In genomic region chr11:78038697-78039313, GRCh38 we compare ENCODE assay signal across 1 cellular context.
TF ChIP-seq lines count a peak whose summit lies in the region.

No MANE protein-coding gene starts in this region.

TF ChIP-seq in HepG2, 621 proteins besides CTCF, POLR2A, EP300 and RAD21 (continues in another document):
- TF ChIP-seq ZSCAN12 (CRISPR knock-in tag; IDR thresholded peaks at IDR 0.05) (no peak), MED1 (CRISPR knock-in tag; IDR thresholded peaks at IDR 0.05) (peak; percentile 47; the same call in 1 of the 2 replicates), SRY (CRISPR knock-in tag; IDR thresholded peaks at IDR 0.05) (0 out of 2 replicates have a peak, but pooled peaks have one; percentile 20), ZNF772 (CRISPR knock-in tag; IDR thresholded peaks at IDR 0.05) (no peak), PPARG (CRISPR knock-in tag; conservative IDR thresholded peaks at IDR 0.05) (0 out of 2 replicates have a peak, but pooled peaks have one; percentile 25), NFE2L2 (IDR thresholded peaks at IDR 0.05; ENCODE audit: low read length) (no peak), ZNF3 (CRISPR knock-in tag; IDR thresholded peaks at IDR 0.05) (no peak), ZNF558 (CRISPR knock-in tag; IDR thresholded peaks at IDR 0.05; ENCODE audit: borderline replicate concordance) (no peak), ZC3H4 (CRISPR knock-in tag; IDR thresholded peaks at IDR 0.05; ENCODE audit: borderline replicate concordance) (no peak), THAP11 (CRISPR knock-in tag; IDR thresholded peaks at IDR 0.05) (peak; percentile 22; the same call in 1 of the 2 replicates), ZNF441 (CRISPR knock-in tag; IDR thresholded peaks at IDR 0.05; ENCODE audit: borderline replicate concordance) (no peak), TCF12 (IDR thresholded peaks at IDR 0.05) (no peak), TCF12 (CRISPR knock-in tag; IDR thresholded peaks at IDR 0.05) (no peak), RERE (CRISPR knock-in tag; IDR thresholded peaks at IDR 0.05; ENCODE audit: low read depth) (no peak), RFX1 (IDR thresholded peaks at IDR 0.05) (no peak), KAT2B (IDR thresholded peaks at IDR 0.05; ENCODE audit: borderline replicate concordance, low read depth, low read length) (no peak), FOSL2 (CRISPR knock-in tag; IDR thresholded peaks at IDR 0.05) (no peak), ZNF12 (CRISPR knock-in tag; IDR thresholded peaks at IDR 0.05) (no peak), YY1 (IDR thresholded peaks at IDR 0.05; ENCODE audit: insufficient read depth, insufficient replicate concordance, low read depth, low read length) (peak; percentile 7), HNF4A (CRISPR knock-in tag; IDR thresholded peaks at IDR 0.05) (peak; percentile 54), YEATS2 (CRISPR knock-in tag; IDR thresholded peaks at IDR 0.05; ENCODE audit: borderline replicate concordance) (no peak), MTA1 (CRISPR knock-in tag; IDR thresholded peaks at IDR 0.05; ENCODE audit: borderline replicate concordance) (no peak), PHF21A (CRISPR knock-in tag; IDR thresholded peaks at IDR 0.05) (peak; percentile 74), DPF2 (CRISPR knock-in tag; IDR thresholded peaks at IDR 0.05; ENCODE audit: borderline replicate concordance, low read depth) (no peak), ZNF616 (CRISPR knock-in tag; IDR thresholded peaks at IDR 0.05; ENCODE audit: low read depth) (no peak), ZNF430 (CRISPR knock-in tag; IDR thresholded peaks at IDR 0.05) (no peak), MYNN (CRISPR knock-in tag; IDR thresholded peaks at IDR 0.05; ENCODE audit: low read depth) (no peak), KDM2A (CRISPR knock-in tag; IDR thresholded peaks at IDR 0.05; ENCODE audit: borderline replicate concordance, low read depth) (no peak), MAF1 (CRISPR knock-in tag; IDR thresholded peaks at IDR 0.05; ENCODE audit: borderline replicate concordance) (no peak), HDAC1 (CRISPR knock-in tag; IDR thresholded peaks at IDR 0.05) (peak; percentile 43; the same call in 1 of the 2 replicates), NFRKB (IDR thresholded peaks at IDR 0.05) (no peak), ZNF564 (CRISPR knock-in tag; IDR thresholded peaks at IDR 0.05) (0 out of 2 replicates have a peak, but pooled peaks have one; percentile 29), GZF1 (CRISPR knock-in tag; IDR thresholded peaks at IDR 0.05) (no peak), ZNF597 (CRISPR knock-in tag; IDR thresholded peaks at IDR 0.05) (no peak), KAT8 (CRISPR knock-in tag; IDR thresholded peaks at IDR 0.05) (peak; percentile 66), SAFB2 (CRISPR knock-in tag; IDR thresholded peaks at IDR 0.05; ENCODE audit: borderline replicate concordance, low read depth) (no peak), HNRNPL (IDR thresholded peaks at IDR 0.05; ENCODE audit: low read depth, low read length) (no peak)
- TF ChIP-seq, protein P1, sequence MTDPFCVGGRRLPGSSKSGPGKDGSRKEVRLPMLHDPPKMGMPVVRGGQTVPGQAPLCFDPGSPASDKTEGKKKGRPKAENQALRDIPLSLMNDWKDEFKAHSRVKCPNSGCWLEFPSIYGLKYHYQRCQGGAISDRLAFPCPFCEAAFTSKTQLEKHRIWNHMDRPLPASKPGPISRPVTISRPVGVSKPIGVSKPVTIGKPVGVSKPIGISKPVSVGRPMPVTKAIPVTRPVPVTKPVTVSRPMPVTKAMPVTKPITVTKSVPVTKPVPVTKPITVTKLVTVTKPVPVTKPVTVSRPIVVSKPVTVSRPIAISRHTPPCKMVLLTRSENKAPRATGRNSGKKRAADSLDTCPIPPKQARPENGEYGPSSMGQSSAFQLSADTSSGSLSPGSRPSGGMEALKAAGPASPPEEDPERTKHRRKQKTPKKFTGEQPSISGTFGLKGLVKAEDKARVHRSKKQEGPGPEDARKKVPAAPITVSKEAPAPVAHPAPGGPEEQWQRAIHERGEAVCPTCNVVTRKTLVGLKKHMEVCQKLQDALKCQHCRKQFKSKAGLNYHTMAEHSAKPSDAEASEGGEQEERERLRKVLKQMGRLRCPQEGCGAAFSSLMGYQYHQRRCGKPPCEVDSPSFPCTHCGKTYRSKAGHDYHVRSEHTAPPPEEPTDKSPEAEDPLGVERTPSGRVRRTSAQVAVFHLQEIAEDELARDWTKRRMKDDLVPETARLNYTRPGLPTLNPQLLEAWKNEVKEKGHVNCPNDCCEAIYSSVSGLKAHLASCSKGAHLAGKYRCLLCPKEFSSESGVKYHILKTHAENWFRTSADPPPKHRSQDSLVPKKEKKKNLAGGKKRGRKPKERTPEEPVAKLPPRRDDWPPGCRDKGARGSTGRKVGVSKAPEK (CRISPR knock-in tag; IDR thresholded peaks at IDR 0.05; ENCODE audit: borderline replicate concordance): no peak
- TF ChIP-seq, protein P2, sequence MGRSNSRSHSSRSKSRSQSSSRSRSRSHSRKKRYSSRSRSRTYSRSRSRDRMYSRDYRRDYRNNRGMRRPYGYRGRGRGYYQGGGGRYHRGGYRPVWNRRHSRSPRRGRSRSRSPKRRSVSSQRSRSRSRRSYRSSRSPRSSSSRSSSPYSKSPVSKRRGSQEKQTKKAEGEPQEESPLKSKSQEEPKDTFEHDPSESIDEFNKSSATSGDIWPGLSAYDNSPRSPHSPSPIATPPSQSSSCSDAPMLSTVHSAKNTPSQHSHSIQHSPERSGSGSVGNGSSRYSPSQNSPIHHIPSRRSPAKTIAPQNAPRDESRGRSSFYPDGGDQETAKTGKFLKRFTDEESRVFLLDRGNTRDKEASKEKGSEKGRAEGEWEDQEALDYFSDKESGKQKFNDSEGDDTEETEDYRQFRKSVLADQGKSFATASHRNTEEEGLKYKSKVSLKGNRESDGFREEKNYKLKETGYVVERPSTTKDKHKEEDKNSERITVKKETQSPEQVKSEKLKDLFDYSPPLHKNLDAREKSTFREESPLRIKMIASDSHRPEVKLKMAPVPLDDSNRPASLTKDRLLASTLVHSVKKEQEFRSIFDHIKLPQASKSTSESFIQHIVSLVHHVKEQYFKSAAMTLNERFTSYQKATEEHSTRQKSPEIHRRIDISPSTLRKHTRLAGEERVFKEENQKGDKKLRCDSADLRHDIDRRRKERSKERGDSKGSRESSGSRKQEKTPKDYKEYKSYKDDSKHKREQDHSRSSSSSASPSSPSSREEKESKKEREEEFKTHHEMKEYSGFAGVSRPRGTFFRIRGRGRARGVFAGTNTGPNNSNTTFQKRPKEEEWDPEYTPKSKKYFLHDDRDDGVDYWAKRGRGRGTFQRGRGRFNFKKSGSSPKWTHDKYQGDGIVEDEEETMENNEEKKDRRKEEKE (IDR thresholded peaks at IDR 0.05): no peak
- TF ChIP-seq, protein P3, sequence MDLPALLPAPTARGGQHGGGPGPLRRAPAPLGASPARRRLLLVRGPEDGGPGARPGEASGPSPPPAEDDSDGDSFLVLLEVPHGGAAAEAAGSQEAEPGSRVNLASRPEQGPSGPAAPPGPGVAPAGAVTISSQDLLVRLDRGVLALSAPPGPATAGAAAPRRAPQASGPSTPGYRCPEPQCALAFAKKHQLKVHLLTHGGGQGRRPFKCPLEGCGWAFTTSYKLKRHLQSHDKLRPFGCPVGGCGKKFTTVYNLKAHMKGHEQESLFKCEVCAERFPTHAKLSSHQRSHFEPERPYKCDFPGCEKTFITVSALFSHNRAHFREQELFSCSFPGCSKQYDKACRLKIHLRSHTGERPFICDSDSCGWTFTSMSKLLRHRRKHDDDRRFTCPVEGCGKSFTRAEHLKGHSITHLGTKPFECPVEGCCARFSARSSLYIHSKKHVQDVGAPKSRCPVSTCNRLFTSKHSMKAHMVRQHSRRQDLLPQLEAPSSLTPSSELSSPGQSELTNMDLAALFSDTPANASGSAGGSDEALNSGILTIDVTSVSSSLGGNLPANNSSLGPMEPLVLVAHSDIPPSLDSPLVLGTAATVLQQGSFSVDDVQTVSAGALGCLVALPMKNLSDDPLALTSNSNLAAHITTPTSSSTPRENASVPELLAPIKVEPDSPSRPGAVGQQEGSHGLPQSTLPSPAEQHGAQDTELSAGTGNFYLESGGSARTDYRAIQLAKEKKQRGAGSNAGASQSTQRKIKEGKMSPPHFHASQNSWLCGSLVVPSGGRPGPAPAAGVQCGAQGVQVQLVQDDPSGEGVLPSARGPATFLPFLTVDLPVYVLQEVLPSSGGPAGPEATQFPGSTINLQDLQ (CRISPR knock-in tag; IDR thresholded peaks at IDR 0.05): 0 out of 2 replicates have a peak, but pooled peaks have one; percentile 61
- TF ChIP-seq, protein P4, sequence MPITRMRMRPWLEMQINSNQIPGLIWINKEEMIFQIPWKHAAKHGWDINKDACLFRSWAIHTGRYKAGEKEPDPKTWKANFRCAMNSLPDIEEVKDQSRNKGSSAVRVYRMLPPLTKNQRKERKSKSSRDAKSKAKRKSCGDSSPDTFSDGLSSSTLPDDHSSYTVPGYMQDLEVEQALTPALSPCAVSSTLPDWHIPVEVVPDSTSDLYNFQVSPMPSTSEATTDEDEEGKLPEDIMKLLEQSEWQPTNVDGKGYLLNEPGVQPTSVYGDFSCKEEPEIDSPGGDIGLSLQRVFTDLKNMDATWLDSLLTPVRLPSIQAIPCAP (CRISPR knock-in tag; IDR thresholded peaks at IDR 0.05; ENCODE audit: low read depth): no peak
- TF ChIP-seq, protein P5, sequence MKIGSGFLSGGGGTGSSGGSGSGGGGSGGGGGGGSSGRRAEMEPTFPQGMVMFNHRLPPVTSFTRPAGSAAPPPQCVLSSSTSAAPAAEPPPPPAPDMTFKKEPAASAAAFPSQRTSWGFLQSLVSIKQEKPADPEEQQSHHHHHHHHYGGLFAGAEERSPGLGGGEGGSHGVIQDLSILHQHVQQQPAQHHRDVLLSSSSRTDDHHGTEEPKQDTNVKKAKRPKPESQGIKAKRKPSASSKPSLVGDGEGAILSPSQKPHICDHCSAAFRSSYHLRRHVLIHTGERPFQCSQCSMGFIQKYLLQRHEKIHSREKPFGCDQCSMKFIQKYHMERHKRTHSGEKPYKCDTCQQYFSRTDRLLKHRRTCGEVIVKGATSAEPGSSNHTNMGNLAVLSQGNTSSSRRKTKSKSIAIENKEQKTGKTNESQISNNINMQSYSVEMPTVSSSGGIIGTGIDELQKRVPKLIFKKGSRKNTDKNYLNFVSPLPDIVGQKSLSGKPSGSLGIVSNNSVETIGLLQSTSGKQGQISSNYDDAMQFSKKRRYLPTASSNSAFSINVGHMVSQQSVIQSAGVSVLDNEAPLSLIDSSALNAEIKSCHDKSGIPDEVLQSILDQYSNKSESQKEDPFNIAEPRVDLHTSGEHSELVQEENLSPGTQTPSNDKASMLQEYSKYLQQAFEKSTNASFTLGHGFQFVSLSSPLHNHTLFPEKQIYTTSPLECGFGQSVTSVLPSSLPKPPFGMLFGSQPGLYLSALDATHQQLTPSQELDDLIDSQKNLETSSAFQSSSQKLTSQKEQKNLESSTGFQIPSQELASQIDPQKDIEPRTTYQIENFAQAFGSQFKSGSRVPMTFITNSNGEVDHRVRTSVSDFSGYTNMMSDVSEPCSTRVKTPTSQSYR (CRISPR knock-in tag; IDR thresholded peaks at IDR 0.05; ENCODE audit: borderline replicate concordance): no peak
